In genomic region chr4:38161208-38162113, GRCh38 we compare ENCODE assay signal across 2 cellular contexts.
TF ChIP-seq lines count a peak whose summit lies in the region.

No MANE protein-coding gene starts in this region.

TF ChIP-seq in HEK293, 187 proteins besides CTCF, POLR2A, EP300 and RAD21 (continued from another document):
- no peak for TF ChIP-seq BCL6B (tag by site-specific recombination; IDR thresholded peaks at IDR 0.05)
- TF ChIP-seq ZNF175 (tag by site-specific recombination; IDR thresholded peaks at IDR 0.05) = no peak
- no peak for TF ChIP-seq SETDB1 (IDR thresholded peaks at IDR 0.05; ENCODE audit: insufficient read length, low read length)
- no peak for TF ChIP-seq ZNF792 (tag by site-specific recombination; IDR thresholded peaks at IDR 0.05)
- 0 out of 2 replicates have a peak, but pooled peaks have one; percentile 5 for TF ChIP-seq ZNF335 (tag by site-specific recombination; conservative IDR thresholded peaks at IDR 0.05)
- TF ChIP-seq SP3 (tag by site-specific recombination; IDR thresholded peaks at IDR 0.05) = no peak
- TF ChIP-seq ZNF548 (tag by site-specific recombination; IDR thresholded peaks at IDR 0.05) = no peak
- TF ChIP-seq ZNF366 (tag by site-specific recombination; conservative IDR thresholded peaks at IDR 0.05) = peak; percentile 47
- TF ChIP-seq ZBTB20 (tag by site-specific recombination; IDR thresholded peaks at IDR 0.05) = no peak
- no peak for TF ChIP-seq ZNF639 (tag by site-specific recombination; IDR thresholded peaks at IDR 0.05)
- TF ChIP-seq PRDM6 (tag by site-specific recombination; IDR thresholded peaks at IDR 0.05) = no peak
- no peak for TF ChIP-seq ZNF426 (tag by site-specific recombination; IDR thresholded peaks at IDR 0.05)
- peak; percentile 9; the same call in 1 of the 2 replicates for TF ChIP-seq ZEB2 (tag by site-specific recombination; IDR thresholded peaks at IDR 0.05)
- TF ChIP-seq AEBP2 (tag by site-specific recombination; IDR thresholded peaks at IDR 0.05; ENCODE audit: borderline replicate concordance) = no peak
- no peak for TF ChIP-seq ZNF341 (tag by site-specific recombination; IDR thresholded peaks at IDR 0.05; ENCODE audit: low read depth)

TF ChIP-seq in HepG2, 621 proteins besides CTCF, POLR2A, EP300 and RAD21 (continued from another document and continues in another):
- no peak for TF ChIP-seq IKZF5 (CRISPR knock-in tag; IDR thresholded peaks at IDR 0.05)
- TF ChIP-seq ZNF276 (CRISPR knock-in tag; IDR thresholded peaks at IDR 0.05; ENCODE audit: low read depth) = no peak
- no peak for TF ChIP-seq ATF2 (CRISPR knock-in tag; IDR thresholded peaks at IDR 0.05)
- TF ChIP-seq ZNF460 (CRISPR knock-in tag; IDR thresholded peaks at IDR 0.05; ENCODE audit: borderline replicate concordance) = no peak
- TF ChIP-seq ZNF784 (CRISPR knock-in tag; IDR thresholded peaks at IDR 0.05; ENCODE audit: borderline replicate concordance) = 0 out of 2 replicates have a peak, but pooled peaks have one; percentile 2
- TF ChIP-seq ZNF354B (CRISPR knock-in tag; IDR thresholded peaks at IDR 0.05) = no peak
- no peak for TF ChIP-seq NFYB (CRISPR knock-in tag; IDR thresholded peaks at IDR 0.05)
- no peak for TF ChIP-seq MTERF4 (CRISPR knock-in tag; IDR thresholded peaks at IDR 0.05)
- 0 out of 2 replicates have a peak, but pooled peaks have one; percentile 11 for TF ChIP-seq ZFP36L1 (CRISPR knock-in tag; IDR thresholded peaks at IDR 0.05)
- TF ChIP-seq IRF9 (CRISPR knock-in tag; IDR thresholded peaks at IDR 0.05; ENCODE audit: borderline replicate concordance) = no peak
- 0 out of 2 replicates have a peak, but pooled peaks have one; percentile 4 for TF ChIP-seq RFX1 (IDR thresholded peaks at IDR 0.05)
- no peak for TF ChIP-seq ZNF207 (IDR thresholded peaks at IDR 0.05; ENCODE audit: borderline replicate concordance)
- no peak for TF ChIP-seq ZEB1 (IDR thresholded peaks at IDR 0.05; ENCODE audit: insufficient replicate concordance, low read depth)
- peak; percentile 15 for TF ChIP-seq MED8 (CRISPR knock-in tag; IDR thresholded peaks at IDR 0.05; ENCODE audit: insufficient replicate concordance)
- no peak for TF ChIP-seq ZBTB7B (CRISPR knock-in tag; IDR thresholded peaks at IDR 0.05)
- no peak for TF ChIP-seq ZNF674 (CRISPR knock-in tag; IDR thresholded peaks at IDR 0.05; ENCODE audit: low read depth)
- TF ChIP-seq HIVEP1 (CRISPR knock-in tag; IDR thresholded peaks at IDR 0.05) = no peak
- TF ChIP-seq RNF2 (conservative IDR thresholded peaks at IDR 0.05; ENCODE audit: low read depth) = no peak
- no peak for TF ChIP-seq ZNF615 (CRISPR knock-in tag; IDR thresholded peaks at IDR 0.05; ENCODE audit: borderline replicate concordance)
- TF ChIP-seq ZBTB4 (CRISPR knock-in tag; IDR thresholded peaks at IDR 0.05; ENCODE audit: borderline replicate concordance) = no peak
- TF ChIP-seq ARNTL (CRISPR knock-in tag; IDR thresholded peaks at IDR 0.05) = 0 out of 2 replicates have a peak, but pooled peaks have one; percentile 8
- no peak for TF ChIP-seq ZNF574 (CRISPR knock-in tag; IDR thresholded peaks at IDR 0.05)
- no peak for TF ChIP-seq CREB1 (IDR thresholded peaks at IDR 0.05)
- TF ChIP-seq CREB1 (CRISPR knock-in tag; IDR thresholded peaks at IDR 0.05) = 0 out of 2 replicates have a peak, but pooled peaks have one; percentile 27
- no peak for TF ChIP-seq SRSF4 (IDR thresholded peaks at IDR 0.05; ENCODE audit: low read depth, low read length, poor library complexity, severe bottlenecking)
- TF ChIP-seq ELK4 (CRISPR knock-in tag; IDR thresholded peaks at IDR 0.05; ENCODE audit: borderline replicate concordance) = no peak
- no peak for TF ChIP-seq ZSCAN30 (CRISPR knock-in tag; IDR thresholded peaks at IDR 0.05)
- 0 out of 2 replicates have a peak, but pooled peaks have one; percentile 12 for TF ChIP-seq ZNF749 (CRISPR knock-in tag; IDR thresholded peaks at IDR 0.05; ENCODE audit: borderline replicate concordance)
- no peak for TF ChIP-seq RELA (CRISPR knock-in tag; IDR thresholded peaks at IDR 0.05)
- no peak for TF ChIP-seq SRSF9 (IDR thresholded peaks at IDR 0.05; ENCODE audit: borderline replicate concordance, insufficient read depth, low read depth, low read length, poor library complexity, severe bottlenecking)
- 0 out of 2 replicates have a peak, but pooled peaks have one; percentile 8 for TF ChIP-seq ZSCAN21 (CRISPR knock-in tag; IDR thresholded peaks at IDR 0.05; ENCODE audit: borderline replicate concordance)
- no peak for TF ChIP-seq ZNF484 (CRISPR knock-in tag; IDR thresholded peaks at IDR 0.05; ENCODE audit: borderline replicate concordance, low read depth)
- TF ChIP-seq SOX5 (CRISPR knock-in tag; IDR thresholded peaks at IDR 0.05; ENCODE audit: borderline replicate concordance) = no peak
- TF ChIP-seq TRAFD1 (CRISPR knock-in tag; IDR thresholded peaks at IDR 0.05; ENCODE audit: borderline replicate concordance) = 0 out of 2 replicates have a peak, but pooled peaks have one; percentile 12
- TF ChIP-seq NCOA1 (CRISPR knock-in tag; IDR thresholded peaks at IDR 0.05) = peak; percentile 10; the same call in 1 of the 2 replicates
- 0 out of 2 replicates have a peak, but pooled peaks have one; percentile 21 for TF ChIP-seq ZC3H13 (CRISPR knock-in tag; IDR thresholded peaks at IDR 0.05)
- TF ChIP-seq ZNF790 (CRISPR knock-in tag; IDR thresholded peaks at IDR 0.05; ENCODE audit: borderline replicate concordance) = no peak
- 0 out of 2 replicates have a peak, but pooled peaks have one; percentile 34 for TF ChIP-seq TCF12 (IDR thresholded peaks at IDR 0.05)
- 0 out of 2 replicates have a peak, but pooled peaks have one; percentile 52 for TF ChIP-seq TCF12 (CRISPR knock-in tag; IDR thresholded peaks at IDR 0.05)
- TF ChIP-seq ZFP36 (IDR thresholded peaks at IDR 0.05; ENCODE audit: borderline replicate concordance, low read depth, low read length, partially characterized antibody) = no peak
